ENCODE assay signal across 1 cellular context in the genomic region with DNA sequence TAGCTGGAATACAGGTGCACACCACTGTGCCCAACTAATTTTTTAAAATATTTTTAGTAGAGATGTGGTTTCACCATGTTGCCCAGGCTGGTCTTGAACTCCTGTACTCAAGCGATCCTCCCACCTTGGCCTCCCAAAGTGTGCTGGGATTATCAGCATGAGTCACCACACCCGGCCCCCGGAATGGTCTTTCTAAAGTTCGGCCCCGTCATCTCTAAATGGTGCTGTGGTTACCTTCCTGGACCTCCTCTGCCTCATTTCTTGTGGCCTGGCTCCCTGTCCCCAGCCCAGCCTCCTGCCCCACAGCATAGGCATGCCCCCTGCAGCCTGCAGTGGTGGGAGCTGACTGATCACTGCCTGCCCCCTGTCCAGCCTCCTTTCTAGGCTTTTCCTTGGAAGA.
TF ChIP-seq lines count a peak whose summit lies in the region.

No MANE protein-coding gene starts in this region.

TF ChIP-seq in K562, 482 proteins besides CTCF, POLR2A, EP300 and RAD21:
- TF ChIP-seq DACH1 (IDR thresholded peaks at IDR 0.05; ENCODE audit: partially characterized antibody) (no peak), ZNF764 (CRISPR knock-in tag; IDR thresholded peaks at IDR 0.05; ENCODE audit: low read depth) (no peak), PKNOX1 (IDR thresholded peaks at IDR 0.05) (no peak), ZNF133 (CRISPR knock-in tag; IDR thresholded peaks at IDR 0.05) (no peak), GATA2 (CRISPR knock-in tag; IDR thresholded peaks at IDR 0.05) (no peak), JUND (IDR thresholded peaks at IDR 0.05; ENCODE audit: borderline replicate concordance, low read depth, low read length) (peak; percentile 69), JUND (tag; IDR thresholded peaks at IDR 0.05; ENCODE audit: borderline replicate concordance, low read depth, low read length) (peak; percentile 31; the same call in 1 of the 3 replicates)
- TF ChIP-seq, protein P1, sequence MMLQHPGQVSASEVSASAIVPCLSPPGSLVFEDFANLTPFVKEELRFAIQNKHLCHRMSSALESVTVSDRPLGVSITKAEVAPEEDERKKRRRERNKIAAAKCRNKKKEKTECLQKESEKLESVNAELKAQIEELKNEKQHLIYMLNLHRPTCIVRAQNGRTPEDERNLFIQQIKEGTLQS (IDR thresholded peaks at IDR 0.05), result peak; percentile 65
- TF ChIP-seq, protein P1 (CRISPR knock-in tag; conservative IDR thresholded peaks at IDR 0.05), result no peak
- TF ChIP-seq, protein P2, sequence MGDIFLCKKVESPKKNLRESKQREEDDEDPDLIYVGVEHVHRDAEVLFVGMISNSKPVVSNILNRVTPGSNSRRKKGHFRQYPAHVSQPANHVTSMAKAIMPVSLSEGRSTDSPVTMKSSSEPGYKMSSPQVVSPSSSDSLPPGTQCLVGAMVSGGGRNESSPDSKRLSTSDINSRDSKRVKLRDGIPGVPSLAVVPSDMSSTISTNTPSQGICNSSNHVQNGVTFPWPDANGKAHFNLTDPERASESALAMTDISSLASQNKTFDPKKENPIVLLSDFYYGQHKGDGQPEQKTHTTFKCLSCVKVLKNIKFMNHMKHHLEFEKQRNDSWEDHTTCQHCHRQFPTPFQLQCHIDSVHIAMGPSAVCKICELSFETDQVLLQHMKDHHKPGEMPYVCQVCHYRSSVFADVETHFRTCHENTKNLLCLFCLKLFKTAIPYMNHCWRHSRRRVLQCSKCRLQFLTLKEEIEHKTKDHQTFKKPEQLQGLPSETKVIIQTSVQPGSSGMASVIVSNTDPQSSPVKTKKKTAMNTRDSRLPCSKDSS (IDR thresholded peaks at IDR 0.05; ENCODE audit: low read depth, partially characterized antibody), result no peak
